13 cellular contexts compared by ENCODE assay signal in genomic region chr3:99895106-99895705, GRCh38.
DNase-seq lines count a peak whose midpoint lies in the region; ATAC-seq and TF ChIP-seq lines count a peak whose summit lies in the region.
"Had no signal": no experiment of that assay in that cellular context is flagged by ENCODE, and none has a peak within 500 bp of the region (broad histone marks: within the 10 kb centered on the region; RNA-seq: fewer than 3 reads in every experiment).

No MANE protein-coding gene starts in this region.

- DNase-seq in GF-D8 (lab: John Stamatoyannopoulos, UW) (peak; percentile 20), NB4 (ENCODE audit: low read depth) (peak; percentile 11), psoas muscle (no peak), DMS 273 (lab: John Stamatoyannopoulos, UW; ENCODE audit: unreplicated experiment) (no peak)
- DNase-seq in activated T-cell treated with anti-CD3 and anti-CD28 coated beads, Interleukin-2, amount 50 U/mL, for 24 hours = no peak
- DNase-seq: activated CD4-positive, alpha-beta T cell treated with anti-CD3 and anti-CD28 coated beads, Interleukin-2, amount 50 U/mL, for 4 hours; activated effector memory CD4-positive, alpha-beta T cell treated with Interleukin-2 at 50 U/mL for 16 hours; right lobe of liver; T-helper 1 cell had no signal

- no peak overlapping the region for H3K4me3 ChIP-seq in NB4 (ENCODE audit: low read depth, low read length)
- no peak overlapping the region for H3K4me3 ChIP-seq in psoas muscle
- H3K4me3 ChIP-seq: right lobe of liver, suprapubic skin had no signal

- peaks cover 22% of the 10 kb centered on the region for H3K4me1 Mint-ChIP-seq in dendritic cell treated with granulocyte-macrophage colony-stimulating factor and Interleukin-4, amounts not matched to agents 40 ng/mL and 50 ng/mL, for 4 days (ENCODE audit: low read depth)
- H3K4me1 Mint-ChIP-seq in activated T-cell treated with anti-CD3 and anti-CD28 coated beads, Interleukin-2, amount 50 U/mL, for 24 hours (ENCODE audit: low read depth) = peaks cover 17% of the 10 kb centered on the region

- no peaks in the 10 kb centered on the region for H3K36me3 ChIP-seq in psoas muscle (ENCODE audit: insufficient read depth in 1 of 2, low read depth in 1 of 2)
- H3K36me3 ChIP-seq: right lobe of liver, suprapubic skin had no signal

- TF ChIP-seq CTCF in NB4 (IDR thresholded peaks at IDR 0.05; ENCODE audit: low read depth, low read length) (no peak), psoas muscle (IDR thresholded peaks at IDR 0.05) (no peak)

- H3K36me3 Mint-ChIP-seq in dendritic cell treated with granulocyte-macrophage colony-stimulating factor and Interleukin-4, amounts not matched to agents 40 ng/mL and 50 ng/mL, for 4 days (ENCODE audit: low read depth) = no peaks in the 10 kb centered on the region
- peaks cover 10% of the 10 kb centered on the region for H3K36me3 Mint-ChIP-seq in activated T-cell treated with anti-CD3 and anti-CD28 coated beads, Interleukin-2, amount 50 U/mL, for 24 hours (ENCODE audit: low read depth)

- H3K9me3 Mint-ChIP-seq in dendritic cell treated with granulocyte-macrophage colony-stimulating factor and Interleukin-4, amounts not matched to agents 40 ng/mL and 50 ng/mL, for 4 days = no peaks in the 10 kb centered on the region
- no peaks in the 10 kb centered on the region for H3K9me3 Mint-ChIP-seq in activated T-cell treated with anti-CD3 and anti-CD28 coated beads, Interleukin-2, amount 50 U/mL, for 24 hours

- H3K4me3 Mint-ChIP-seq in dendritic cell treated with granulocyte-macrophage colony-stimulating factor and Interleukin-4, amounts not matched to agents 40 ng/mL and 50 ng/mL, for 4 days = peak overlapping the region; percentile 7
- no peak overlapping the region for H3K4me3 Mint-ChIP-seq in activated T-cell treated with anti-CD3 and anti-CD28 coated beads, Interleukin-2, amount 50 U/mL, for 24 hours

- no peaks in the 10 kb centered on the region for H3K9me3 ChIP-seq in psoas muscle
- H3K9me3 ChIP-seq: right lobe of liver, suprapubic skin had no signal

- ATAC-seq in psoas muscle (no peak), HG02759 (IDR thresholded peaks at IDR 0.05; ENCODE audit: unreplicated experiment) (no peak), HG03354 (IDR thresholded peaks at IDR 0.05; ENCODE audit: poor library complexity, severe bottlenecking, unreplicated experiment) (no peak)

- TF ChIP-seq POLR2A in NB4 (IDR thresholded peaks at IDR 0.05; ENCODE audit: extremely low read depth, insufficient read length) = no peak

- no peaks in the 10 kb centered on the region for H3K27me3 ChIP-seq in psoas muscle (ENCODE audit: insufficient read depth in 3 of 3, low read length in 2 of 3)
- H3K27me3 ChIP-seq: right lobe of liver, suprapubic skin had no signal

- H3K27ac Mint-ChIP-seq in dendritic cell treated with granulocyte-macrophage colony-stimulating factor and Interleukin-4, amounts not matched to agents 40 ng/mL and 50 ng/mL, for 4 days = peak overlapping the region; percentile 95
- no peak overlapping the region for H3K27ac Mint-ChIP-seq in activated T-cell treated with anti-CD3 and anti-CD28 coated beads, Interleukin-2, amount 50 U/mL, for 24 hours

- H3K27me3 Mint-ChIP-seq in dendritic cell treated with granulocyte-macrophage colony-stimulating factor and Interleukin-4, amounts not matched to agents 40 ng/mL and 50 ng/mL, for 4 days = no peaks in the 10 kb centered on the region
- H3K27me3 Mint-ChIP-seq in activated T-cell treated with anti-CD3 and anti-CD28 coated beads, Interleukin-2, amount 50 U/mL, for 24 hours = no peaks in the 10 kb centered on the region

- intact Hi-C loops in dendritic cell treated with granulocyte-macrophage colony-stimulating factor and Interleukin-4, amounts not matched to agents 40 ng/mL and 50 ng/mL, for 4 days (cut with micrococcal nuclease) = loop anchor here (5.0 kb wide), 2 partner anchors 152 to 367 kb away; partner anchors contain the start of gene TBC1D23
- intact Hi-C loops in psoas muscle (cut with DNase I) = no loop called here

- WGBS in psoas muscle, 3 donors = 91 to 96% (median 93%) methylated on average over 3 of the region's 3 CpGs

- H3K4me1 ChIP-seq in psoas muscle = peaks cover 23% of the 10 kb centered on the region
- H3K4me1 ChIP-seq: right lobe of liver, suprapubic skin had no signal

- peak overlapping the region; percentile 61 for H3K27ac ChIP-seq in psoas muscle
- H3K27ac ChIP-seq: right lobe of liver, suprapubic skin had no signal

Comparison
In these comparisons a context has a peak if more than half of its experiments do, and no peak if none do; other contexts are left out.
1. DNase-seq: peak in GF-D8 (single experiment) and NB4 (single experiment); none in psoas muscle (0 of 2), activated T-cell treated with anti-CD3 and anti-CD28 coated beads, Interleukin-2, amount 50 U/mL, for 24 hours (single experiment) and DMS 273 (single experiment).